Comparison of ENCODE assay signal across 20 cellular contexts in genomic region chr15:74896316-74896715, GRCh38.
"Had no signal": no experiment of that assay in that cellular context is flagged by ENCODE, and none has a peak within 500 bp of the region (broad histone marks: within the 10 kb centered on the region; RNA-seq: fewer than 3 reads in every experiment).

No MANE protein-coding gene starts in this region.

- H3K4me3 ChIP-seq: cardiac muscle cell, lung, ovary, prostate gland, tibial artery had no signal

- H3K36me3 Mint-ChIP-seq: natural killer cell had no signal

- H3K4me3 Mint-ChIP-seq: activated CD4-positive, alpha-beta T cell treated with anti-CD3 and anti-CD28 coated beads, Interleukin-2, amount 10 ng/mL, durations not matched to agents 24 days and 14 days; activated CD8-positive, alpha-beta T cell treated with anti-CD3 and anti-CD28 coated beads, Interleukin-2, amount 10 ng/mL, durations not matched to agents 7 days and 5 days; activated naive CD8-positive, alpha-beta T cell treated with anti-CD3 and anti-CD28 coated beads, Interleukin-2, amount 50 U/mL, for 24 hours; activated T-helper 1 cell treated with anti-CD3 and anti-CD28 coated beads, Interleukin-12 subunit alpha, Interleukin-12 subunit beta, Interleukin-2, Interleukin-4 antibody, amounts not matched to agents 30 ng/mL and 10 ng/mL and 1 ng/mL, durations not matched to agents 14 hours and 24 hours and 36 hours; natural killer cell had no signal

- H3K36me3 ChIP-seq: ovary, prostate gland had no signal

- ATAC-seq: activated CD4-positive, CD25-positive, alpha-beta regulatory T cell treated with anti-CD3 and anti-CD28 coated beads, Interleukin-2, amount 50 U/mL, for 24 hours; activated CD8-positive, alpha-beta T cell treated with anti-CD3 and anti-CD28 coated beads, Interleukin-2, amount 10 ng/mL, durations not matched to agents 7 days and 5 days; activated naive CD8-positive, alpha-beta T cell treated with anti-CD3 and anti-CD28 coated beads, Interleukin-2, amount 50 U/mL, for 24 hours; foreskin keratinocyte; natural killer cell; stimulated activated naive CD8-positive, alpha-beta T cell treated with anti-CD3 and anti-CD28 coated beads, Interleukin-15, Interleukin-2, amounts not matched to agents 100 U/mL and 50 U/mL, for 24 hours had no signal

- DNase-seq: activated CD4-positive, alpha-beta T cell treated with anti-CD3 and anti-CD28 coated beads, Interleukin-2, amount 10 ng/mL, durations not matched to agents 24 days and 14 days; activated CD8-positive, alpha-beta T cell treated with anti-CD3 and anti-CD28 coated beads, Interleukin-2, amount 10 ng/mL, durations not matched to agents 7 days and 5 days; activated gamma-delta T cell; activated naive CD4-positive, alpha-beta T cell treated with anti-CD3 and anti-CD28 coated beads, Interleukin-2, amount 50 U/mL, for 16 hours; activated naive CD8-positive, alpha-beta T cell treated with anti-CD3 and anti-CD28 coated beads, Interleukin-2, amount 50 U/mL, for 24 hours; effector CD4-positive, alpha-beta T cell; foreskin keratinocyte; natural killer cell; stimulated activated CD4-positive, alpha-beta T cell treated with anti-CD3 and anti-CD28 coated beads, Interleukin-12 subunit alpha, Interleukin-12 subunit beta, amount 100 ng/mL, for 4 hours; stimulated activated CD4-positive, alpha-beta T cell treated with anti-CD3 and anti-CD28 coated beads, Interleukin-4, amount 100 ng/mL, for 4 hours; stimulated activated naive CD8-positive, alpha-beta T cell treated with anti-CD3 and anti-CD28 coated beads, Interleukin-15, Interleukin-2, amounts not matched to agents 100 U/mL and 50 U/mL, for 24 hours; substantia nigra; tibial artery had no signal

- H3K27me3 ChIP-seq: cardiac muscle cell, foreskin keratinocyte, neutrophil, ovary, tibial artery had no signal

- H3K27ac Mint-ChIP-seq: activated CD4-positive, alpha-beta T cell treated with anti-CD3 and anti-CD28 coated beads, Interleukin-2, amount 10 ng/mL, durations not matched to agents 24 days and 14 days; activated naive CD8-positive, alpha-beta T cell treated with anti-CD3 and anti-CD28 coated beads, Interleukin-2, amount 50 U/mL, for 24 hours; activated T-helper 1 cell treated with anti-CD3 and anti-CD28 coated beads, Interleukin-12 subunit alpha, Interleukin-12 subunit beta, Interleukin-2, Interleukin-4 antibody, amounts not matched to agents 30 ng/mL and 10 ng/mL and 1 ng/mL, durations not matched to agents 14 hours and 24 hours and 36 hours; natural killer cell had no signal

- H3K9me3 ChIP-seq: neutrophil, ovary, prostate gland, tibial artery had no signal

- H3K27ac ChIP-seq: foreskin keratinocyte, neutrophil, ovary, prostate gland, tibial artery had no signal

- H3K9me3 Mint-ChIP-seq: activated CD4-positive, alpha-beta T cell treated with anti-CD3 and anti-CD28 coated beads, Interleukin-2, amount 10 ng/mL, durations not matched to agents 24 days and 14 days; activated naive CD8-positive, alpha-beta T cell treated with anti-CD3 and anti-CD28 coated beads, Interleukin-2, amount 50 U/mL, for 24 hours; activated T-helper 1 cell treated with anti-CD3 and anti-CD28 coated beads, Interleukin-12 subunit alpha, Interleukin-12 subunit beta, Interleukin-2, Interleukin-4 antibody, amounts not matched to agents 30 ng/mL and 10 ng/mL and 1 ng/mL, durations not matched to agents 14 hours and 24 hours and 36 hours; natural killer cell had no signal

- H3K27me3 Mint-ChIP-seq: activated CD4-positive, alpha-beta T cell treated with anti-CD3 and anti-CD28 coated beads, Interleukin-2, amount 10 ng/mL, durations not matched to agents 24 days and 14 days; activated naive CD8-positive, alpha-beta T cell treated with anti-CD3 and anti-CD28 coated beads, Interleukin-2, amount 50 U/mL, for 24 hours had no signal

- H3K4me1 ChIP-seq: prostate gland had no signal
